In the genomic region with DNA sequence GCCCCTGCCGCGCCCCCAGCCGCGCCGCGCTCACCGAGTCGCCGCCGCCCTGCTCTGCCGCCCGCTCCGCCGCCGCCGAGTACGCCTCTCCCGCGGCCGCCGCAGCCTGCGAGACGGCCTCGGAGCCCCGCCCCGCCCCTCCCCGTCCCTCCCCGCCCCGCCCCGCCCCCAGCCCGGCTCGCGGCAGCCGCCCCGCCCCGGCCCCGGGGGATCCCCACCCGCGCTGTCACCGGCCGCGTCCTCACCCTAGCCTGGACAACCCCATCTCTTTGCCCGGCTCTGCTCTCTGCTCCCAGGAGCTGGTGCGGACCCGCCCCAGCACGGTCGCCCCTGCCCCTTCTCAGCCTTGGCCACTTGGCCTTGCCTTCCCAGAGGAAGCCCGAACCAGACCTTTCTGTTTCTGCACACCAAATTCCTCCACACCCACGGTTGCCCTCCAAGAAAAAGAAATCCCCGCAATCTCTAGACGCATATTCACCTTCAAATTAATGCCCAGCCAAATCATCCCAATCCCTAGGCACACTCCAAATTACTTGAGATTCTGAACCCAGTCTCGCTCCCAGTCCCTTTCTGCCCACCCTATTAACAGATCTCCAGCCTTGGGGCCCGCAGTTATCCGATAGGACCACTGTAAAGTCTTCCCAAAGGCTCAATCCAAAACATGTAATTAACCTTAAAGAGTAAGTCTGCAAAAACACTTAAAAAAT, we compare ENCODE assay signal across 8 cellular contexts. TPM values are rescaled to one million over a fixed set of nuclear protein-coding genes. Genes with fewer than 3 reads are reported as not detected.
DNase-seq lines count a peak whose midpoint lies in the region; ATAC-seq and TF ChIP-seq lines count a peak whose summit lies in the region.

A gene (minus strand): TSS at position 89 of the 707 bp plus-strand sequence. CDS start 77,715 bp downstream, outside the sequence.

- H3K27ac ChIP-seq in caudate nucleus (ENCODE audit: low read depth, low read length) = peak within 1 kb of the TSS; percentile 91

- H3K27me3 ChIP-seq in kidney epithelial cell (ENCODE audit: control insufficient read depth, insufficient read depth, low read length) = no peaks in the 10 kb centered on the region

- no peak for TF ChIP-seq CTCF in kidney epithelial cell (IDR thresholded peaks at IDR 0.05; ENCODE audit: insufficient read depth, low read length, poor library complexity, severe bottlenecking)

- H3K36me3 ChIP-seq in kidney epithelial cell (ENCODE audit: control insufficient read depth, insufficient read depth, low read length) = no peaks in the 10 kb centered on the region

- H3K4me3 ChIP-seq in kidney epithelial cell (ENCODE audit: low read depth, low read length) = peak within 1 kb of the TSS; percentile 48

- peak; percentile 58 for ATAC-seq in GM19372 (IDR thresholded peaks at IDR 0.05; ENCODE audit: low read depth, unreplicated experiment)
- peak; percentile 71 for ATAC-seq in HG03521 (IDR thresholded peaks at IDR 0.05; ENCODE audit: unreplicated experiment)

- DNase-seq in AG08396 (ENCODE audit: low spot score) (peak; percentile 76), T1000 (lab: John Stamatoyannopoulos, UW) (peak; percentile 43), caudate nucleus (lab: John Stamatoyannopoulos, UW) (peak in 50 of 61 donors; percentile 25 to 74 (median 52)), kidney epithelial cell (ENCODE audit: low read depth) (no peak), UCSD-AML1 (lab: John Stamatoyannopoulos, UW; ENCODE audit: unreplicated experiment) (no peak)
- peak; percentile 10 to 39 (median 15) for DNase-seq in stimulated activated CD4-positive, alpha-beta T cell treated with anti-CD3 and anti-CD28 coated beads, Interleukin-12 subunit alpha, Interleukin-12 subunit beta, amount 100 ng/mL, for 48 hours (ENCODE audit: low read depth in 2 of 3, low spot score in 1 of 3)

RNA-seq across cellular contexts. Expression of the gene that starts here (rescaled TPM):
- 3.0 and 4.2 TPM in 2 replicates for total RNA-seq in kidney epithelial cell

Comparison
In these comparisons a context has a peak if more than half of its experiments do, and no peak if none do; other contexts are left out.
1. DNase-seq: peak in AG08396 (single experiment), T1000 (single experiment), caudate nucleus (50 of 61) and stimulated activated CD4-positive, alpha-beta T cell treated with anti-CD3 and anti-CD28 coated beads, Interleukin-12 subunit alpha, Interleukin-12 subunit beta, amount 100 ng/mL, for 48 hours (3 of 3); none in kidney epithelial cell (single experiment) and UCSD-AML1 (single experiment).